ENCODE assay signal across 1 cellular context in genomic region chr11:68353669-68354068, GRCh38.
A peak's percentile ranks its signal among the peaks of the same experiment; 100 is the strongest.
TF ChIP-seq lines count a peak whose summit lies in the region.

No MANE protein-coding gene starts in this region.

TF ChIP-seq in H1, 55 proteins besides CTCF, POLR2A, EP300 and RAD21:
- no peak for TF ChIP-seq SP1 (IDR thresholded peaks at IDR 0.05; ENCODE audit: low read depth, low read length)
- 0 out of 2 replicates have a peak, but pooled peaks have one; percentile 4 for TF ChIP-seq MAX (IDR thresholded peaks at IDR 0.05)
